19 cellular contexts compared by ENCODE assay signal in genomic region chr10:76111986-76112825, GRCh38.
DNase-seq lines count a peak whose midpoint lies in the region; ATAC-seq, FAIRE-seq and TF ChIP-seq lines count a peak whose summit lies in the region.
"Had no signal": no experiment of that assay in that cellular context is flagged by ENCODE, and none has a peak within 500 bp of the region (broad histone marks: within the 10 kb centered on the region; RNA-seq: fewer than 3 reads in every experiment).

No MANE protein-coding gene starts in this region.

- DNase-seq in ELR (ENCODE audit: low read depth) (peak; percentile 31), astrocyte of the hippocampus (ENCODE audit: low read depth, low spot score) (peak; percentile 26), kidney (peak; percentile 67), adrenal gland (no peak), NAMALWA (ENCODE audit: low spot score) (no peak), SW480 (ENCODE audit: low spot score) (no peak)
- no peak for DNase-seq in effector memory CD8-positive, alpha-beta T cell
- DNase-seq: activated CD4-positive, alpha-beta T cell treated with anti-CD3 and anti-CD28 coated beads, Interleukin-2, amount 50 U/mL, for 1 hour; activated naive CD8-positive, alpha-beta T cell treated with anti-CD3 and anti-CD28 coated beads for 36 hours; activated T-cell treated with anti-CD3 and anti-CD28 coated beads, Interleukin-2, amount 50 U/mL, for 48 hours; left cardiac atrium; MV-4-11; NCI-H2171 treated with DMSO at 0.1 percent for 48 hours; psoas muscle; SHP77; T-helper 9 cell had no signal

- no peak overlapping the region for H3K9ac ChIP-seq in kidney (ENCODE audit: low read length in 2 of 2)

- H3K27ac ChIP-seq in kidney (ENCODE audit: low read depth in 2 of 2, low read length in 2 of 2) (peak overlapping the region; percentile 7 to 41), adrenal gland (no peak overlapping the region)
- H3K27ac ChIP-seq: epithelial cell of prostate, psoas muscle, tibial nerve had no signal

- WGBS in adrenal gland, 4 donors, result 80 to 87% (median 83%) methylated on average over 10 to 33 of the region's 33 CpGs

- H3K9me3 Mint-ChIP-seq in stimulated activated memory B cell treated with anti-CD40 and anti-IgM and Interleukin-4, amounts not matched to agents 10 μg/mL and 1 μg/mL and 100 μg/mL, for 72 hours, result peaks cover 4% of the 10 kb centered on the region
- H3K9me3 Mint-ChIP-seq in effector memory CD8-positive, alpha-beta T cell, result peaks cover 9 to 28% of the 10 kb centered on the region in 2 donors
- H3K9me3 Mint-ChIP-seq: activated naive CD8-positive, alpha-beta T cell treated with anti-CD3 and anti-CD28 coated beads for 36 hours had no signal

- no peak for TF ChIP-seq POLR2A in adrenal gland (IDR thresholded peaks at IDR 0.05)

- H3K27me3 ChIP-seq in adrenal gland, result no peaks in the 10 kb centered on the region
- H3K27me3 ChIP-seq: tibial nerve had no signal

- intact Hi-C loops in kidney (cut with DNase I) (no loop called here), adrenal gland (cut with DNase I) (no loop called here)

- FAIRE-seq in kidney (lab: Jason Lieb, UNC), result no peak

- no peaks in the 10 kb centered on the region for H3K4me1 Mint-ChIP-seq in stimulated activated memory B cell treated with anti-CD40 and anti-IgM and Interleukin-4, amounts not matched to agents 10 μg/mL and 1 μg/mL and 100 μg/mL, for 72 hours
- H3K4me1 Mint-ChIP-seq in effector memory CD8-positive, alpha-beta T cell (ENCODE audit: low read depth in 2 of 2), result no peaks in the 10 kb centered on the region
- H3K4me1 Mint-ChIP-seq: activated naive CD8-positive, alpha-beta T cell treated with anti-CD3 and anti-CD28 coated beads for 36 hours had no signal

- no peaks in the 10 kb centered on the region for H3K9me3 ChIP-seq in kidney (ENCODE audit: control insufficient read depth in 1 of 2, low read length in 2 of 2)
- H3K9me3 ChIP-seq in adrenal gland (replicated peaks in 1 of 3), result no peaks in the 10 kb centered on the region
- H3K9me3 ChIP-seq: psoas muscle, tibial nerve had no signal

- TF ChIP-seq CTCF in kidney (IDR thresholded peaks at IDR 0.05; ENCODE audit: borderline replicate concordance, extremely low read depth, insufficient read depth) (no peak), adrenal gland (IDR thresholded peaks at IDR 0.05) (no peak)

- peaks cover 9% of the 10 kb centered on the region for H3K27me3 Mint-ChIP-seq in stimulated activated memory B cell treated with anti-CD40 and anti-IgM and Interleukin-4, amounts not matched to agents 10 μg/mL and 1 μg/mL and 100 μg/mL, for 72 hours
- H3K27me3 Mint-ChIP-seq in effector memory CD8-positive, alpha-beta T cell, result peaks cover 0 to 9% of the 10 kb centered on the region in 2 donors

- ATAC-seq in stimulated activated memory B cell treated with anti-CD40 and anti-IgM and Interleukin-4, amounts not matched to agents 10 μg/mL and 1 μg/mL and 100 μg/mL, for 72 hours, result peak; percentile 28
- ATAC-seq in effector memory CD8-positive, alpha-beta T cell (replicated peaks), result no peak
- ATAC-seq: psoas muscle had no signal

- H3K27ac Mint-ChIP-seq in stimulated activated memory B cell treated with anti-CD40 and anti-IgM and Interleukin-4, amounts not matched to agents 10 μg/mL and 1 μg/mL and 100 μg/mL, for 72 hours, result no peak overlapping the region
- no peak overlapping the region for H3K27ac Mint-ChIP-seq in effector memory CD8-positive, alpha-beta T cell
- H3K27ac Mint-ChIP-seq: activated naive CD8-positive, alpha-beta T cell treated with anti-CD3 and anti-CD28 coated beads for 36 hours had no signal

- no peaks in the 10 kb centered on the region for H3K36me3 ChIP-seq in kidney (ENCODE audit: control insufficient read depth in 1 of 2, insufficient read depth in 2 of 2, low read length in 2 of 2)
- H3K36me3 ChIP-seq in adrenal gland (replicated peaks in 1 of 2), result no peaks in the 10 kb centered on the region
- H3K36me3 ChIP-seq: tibial nerve had no signal

- H3K4me1 ChIP-seq in kidney (ENCODE audit: control insufficient read depth in 1 of 2, insufficient read depth in 1 of 2, low read depth in 1 of 2, low read length in 2 of 2) (peaks cover 0 to 2% of the 10 kb centered on the region in 2 donors), adrenal gland (replicated peaks in 1 of 2) (no peaks in the 10 kb centered on the region)

- H3K4me3 Mint-ChIP-seq in stimulated activated memory B cell treated with anti-CD40 and anti-IgM and Interleukin-4, amounts not matched to agents 10 μg/mL and 1 μg/mL and 100 μg/mL, for 72 hours, result no peak overlapping the region
- H3K4me3 Mint-ChIP-seq in effector memory CD8-positive, alpha-beta T cell, result no peak overlapping the region
- H3K4me3 Mint-ChIP-seq: activated naive CD8-positive, alpha-beta T cell treated with anti-CD3 and anti-CD28 coated beads for 36 hours had no signal

- no peaks in the 10 kb centered on the region for H3K36me3 Mint-ChIP-seq in stimulated activated memory B cell treated with anti-CD40 and anti-IgM and Interleukin-4, amounts not matched to agents 10 μg/mL and 1 μg/mL and 100 μg/mL, for 72 hours
- no peaks in the 10 kb centered on the region for H3K36me3 Mint-ChIP-seq in effector memory CD8-positive, alpha-beta T cell (ENCODE audit: insufficient read depth)
- H3K36me3 Mint-ChIP-seq: activated naive CD8-positive, alpha-beta T cell treated with anti-CD3 and anti-CD28 coated beads for 36 hours had no signal

- no peak overlapping the region for H3K4me3 ChIP-seq in kidney (ENCODE audit: low read length in 2 of 2)
- H3K4me3 ChIP-seq in adrenal gland, result no peak overlapping the region
- H3K4me3 ChIP-seq: psoas muscle had no signal

Comparison
In these comparisons a context has a peak if more than half of its experiments do, and no peak if none do; other contexts are left out.
1. DNase-seq: peak in ELR (single experiment), astrocyte of the hippocampus (single experiment) and kidney (single experiment); none in effector memory CD8-positive, alpha-beta T cell (0 of 3), adrenal gland (0 of 7), NAMALWA (single experiment) and SW480 (single experiment).
2. H3K27ac ChIP-seq: peak in kidney (2 of 2); none in adrenal gland (0 of 5).